ENCODE assay signal across 18 cellular contexts in genomic region chr18:49398331-49398730, GRCh38.
DNase-seq lines count a peak whose midpoint lies in the region; ATAC-seq and TF ChIP-seq lines count a peak whose summit lies in the region.
"Had no signal": no experiment of that assay in that cellular context is flagged by ENCODE, and none has a peak within 500 bp of the region (broad histone marks: within the 10 kb centered on the region; RNA-seq: fewer than 3 reads in every experiment).

No MANE protein-coding gene starts in this region.

- H3K27me3 ChIP-seq in Karpas-422 (ENCODE audit: low read length) (no peaks in the 10 kb centered on the region), neutrophil (no peaks in the 10 kb centered on the region)
- H3K27me3 ChIP-seq: hepatocyte had no signal

- no peak overlapping the region for H2AFZ ChIP-seq in Karpas-422 (ENCODE audit: low read length)
- H2AFZ ChIP-seq: hepatocyte had no signal

- H3K4me3 ChIP-seq in AG10803 (ENCODE audit: low read length) (no peak overlapping the region), Karpas-422 (ENCODE audit: low read length) (no peak overlapping the region), neutrophil (ENCODE audit: low read depth in 1 of 2, low read length in 1 of 2) (peak overlapping the region in 1 of 2 experiments; percentile 26)
- H3K4me3 ChIP-seq: hepatocyte, skin epidermis had no signal

- TF ChIP-seq CTCF in AG10803 (conservative IDR thresholded peaks at IDR 0.05; ENCODE audit: low read length) = peak; percentile 20; the same call in 1 of the 2 replicates
- no peak for TF ChIP-seq CTCF in neutrophil (IDR thresholded peaks at IDR 0.05)
- no peak for TF ChIP-seq CTCF in RWPE1 (conservative IDR thresholded peaks at IDR 0.05; ENCODE audit: low read depth)

- H3K9ac ChIP-seq in Karpas-422 (ENCODE audit: low read length) = no peak overlapping the region

- POLR2A ChIA-PET in RWPE1 (lab: Yijun Ruan, JAX; ENCODE audit: low non-redundant PET) = no interaction called here

- H4K20me1 ChIP-seq in Karpas-422 (ENCODE audit: insufficient read depth, low read depth, low read length) = 0 out of 2 replicates have a peak, but pooled peaks cover 4% of the 10 kb centered on the region

- no peaks in the 10 kb centered on the region; the same call in 1 of the 2 replicates for H3K9me3 ChIP-seq in Karpas-422 (ENCODE audit: low read length)
- H3K9me3 ChIP-seq in neutrophil = no peaks in the 10 kb centered on the region

- H3K4me1 ChIP-seq in Karpas-422 (ENCODE audit: low read length) (peaks cover 18% of the 10 kb centered on the region), neutrophil (ENCODE audit: control insufficient read depth in 1 of 2, insufficient read depth in 1 of 2, low read depth in 1 of 2, low read length in 1 of 2) (peaks cover 46 to 59% of the 10 kb centered on the region in 2 experiments)

- peaks cover 56% of the 10 kb centered on the region for H3K79me2 ChIP-seq in Karpas-422 (ENCODE audit: low read length)

- DNase-seq in AG10803 (ENCODE audit: low read depth) = peak; percentile 3
- DNase-seq in Karpas-422 = no peak
- peak; percentile 14 for DNase-seq in fibroblast of peridontal ligament (ENCODE audit: extremely low read depth)
- no peak for DNase-seq in GF-D8 (lab: John Stamatoyannopoulos, UW)
- DNase-seq in RWPE1 (ENCODE audit: low spot score) = no peak
- DNase-seq: activated CD4-positive, alpha-beta T cell treated with anti-CD3 and anti-CD28 coated beads, Interleukin-2, amount 10 ng/mL, durations not matched to agents 7 days and 5 days; activated gamma-delta T cell treated with Interleukin-2 at 50 U/mL for 16 hours; amniotic stem cell; H9; islet precursor cell; NCI-H1694; stimulated activated CD4-positive, alpha-beta T cell treated with anti-CD3 and anti-CD28 coated beads, Interleukin-2, amount 100 ng/mL, for 48 hours; T-cell had no signal

- H3K9me2 ChIP-seq in Karpas-422 (replicated peaks; ENCODE audit: insufficient read depth, low read length) = no peaks in the 10 kb centered on the region

- H3K36me3 ChIP-seq in Karpas-422 (ENCODE audit: insufficient read depth, low read length) (no peaks in the 10 kb centered on the region), neutrophil (no peaks in the 10 kb centered on the region)

- peak overlapping the region; percentile 10 for H3K4me2 ChIP-seq in Karpas-422 (ENCODE audit: low read depth, low read length, poor library complexity, severe bottlenecking)
- H3K4me2 ChIP-seq: hepatocyte had no signal

- ATAC-seq in GM18861 (IDR thresholded peaks at IDR 0.05; ENCODE audit: unreplicated experiment) (no peak), HG02884 (IDR thresholded peaks at IDR 0.05; ENCODE audit: unreplicated experiment) (no peak)

- H3K27ac ChIP-seq in Karpas-422 (ENCODE audit: low read length) (no peak overlapping the region), neutrophil (peak overlapping the region; percentile 83), RWPE1 (no peak overlapping the region)
- H3K27ac ChIP-seq: hepatocyte had no signal

- CTCF ChIA-PET in RWPE1 (lab: Yijun Ruan, JAX) = interaction anchor here (0.5 to 0.7 kb wide), 2 partner anchors 11 to 577 kb away, joined by 3 to 4 read pairs; no protein-coding TSS in a partner anchor

Comparison
In these comparisons a context has a peak if more than half of its experiments do, and no peak if none do; other contexts are left out.
1. DNase-seq: peak in AG10803 (single experiment) and fibroblast of peridontal ligament (single experiment); none in Karpas-422 (single experiment), GF-D8 (single experiment) and RWPE1 (single experiment).